Comparison of ENCODE assay signal across 9 cellular contexts in the genomic region with DNA sequence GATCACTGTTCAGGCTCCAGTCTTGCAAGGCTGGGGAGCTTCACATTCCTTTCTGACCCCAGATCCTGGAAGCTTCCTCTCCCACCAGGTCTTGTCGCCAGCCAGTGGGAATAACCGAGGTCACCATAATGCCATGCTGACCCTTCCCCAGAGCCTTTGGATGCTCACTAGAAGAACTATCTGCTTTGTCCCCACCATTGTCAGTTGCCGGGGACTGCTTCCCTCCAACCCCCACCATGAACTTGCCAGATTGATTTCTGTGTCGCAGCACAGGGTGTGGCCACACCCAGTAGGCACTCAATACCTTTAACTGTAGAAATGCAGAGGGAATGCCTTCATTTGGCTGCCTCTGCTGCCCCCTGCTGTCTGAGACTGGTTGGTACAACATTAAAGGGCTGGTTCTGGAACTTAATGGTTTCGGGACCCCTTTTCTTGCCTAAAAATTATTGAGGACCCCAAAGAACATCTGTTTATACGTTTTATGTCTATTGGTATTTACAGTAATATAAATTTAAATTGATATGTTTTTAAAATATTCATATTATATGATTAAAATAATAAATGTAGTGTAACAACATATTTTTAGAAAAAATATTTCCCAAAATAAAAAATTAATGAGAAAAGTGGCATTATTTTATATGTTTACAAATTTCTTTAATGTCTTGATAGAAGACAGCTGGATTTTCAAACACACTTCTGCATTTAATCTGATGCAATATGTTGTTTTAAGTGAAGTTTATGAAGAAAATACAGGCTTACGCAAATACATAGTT. TPM values are rescaled to one million over a fixed set of nuclear protein-coding genes. Genes with fewer than 3 reads are reported as not detected.
DNase-seq lines count a peak whose midpoint lies in the region; ATAC-seq, FAIRE-seq and TF ChIP-seq lines count a peak whose summit lies in the region.
"Had no signal": no experiment of that assay in that cellular context is flagged by ENCODE, and none has a peak within 500 bp of the region (broad histone marks: within the 10 kb centered on the region; RNA-seq: fewer than 3 reads in every experiment).

No MANE protein-coding gene starts in this region.

- FAIRE-seq in GM12892 (lab: Jason Lieb, UNC), result peak; percentile 91

- TF ChIP-seq POLR2A in GM12892 (IDR thresholded peaks at IDR 0.05; ENCODE audit: low read depth, low read length) (no peak), sigmoid colon (IDR thresholded peaks at IDR 0.05) (no peak)

- WGBS in sigmoid colon, 2 donors, result 29 to 43% methylated on average over 7 of the region's 7 CpGs

- H3K27me3 Mint-ChIP-seq in activated naive CD8-positive, alpha-beta T cell treated with anti-CD3 and anti-CD28 coated beads, Interleukin-2, amount 10 ng/mL, durations not matched to agents 7 days and 5 days, result no peaks in the 10 kb centered on the region

- TF ChIP-seq CTCF in left ventricle myocardium inferior (IDR thresholded peaks at IDR 0.05; ENCODE audit: borderline replicate concordance) (peak; percentile 92), sigmoid colon (IDR thresholded peaks at IDR 0.05) (peak; percentile 67 to 95 (median 93))

- H3K9me3 Mint-ChIP-seq in activated naive CD8-positive, alpha-beta T cell treated with anti-CD3 and anti-CD28 coated beads, Interleukin-2, amount 10 ng/mL, durations not matched to agents 7 days and 5 days, result no peaks in the 10 kb centered on the region

- peak overlapping the region; percentile 25 for H3K4me3 Mint-ChIP-seq in activated naive CD8-positive, alpha-beta T cell treated with anti-CD3 and anti-CD28 coated beads, Interleukin-2, amount 10 ng/mL, durations not matched to agents 7 days and 5 days

- H3K9me3 ChIP-seq in left ventricle myocardium inferior (replicated peaks), result no peaks in the 10 kb centered on the region
- H3K9me3 ChIP-seq in sigmoid colon, result no peaks in the 10 kb centered on the region

- no peaks in the 10 kb centered on the region for H3K27me3 ChIP-seq in left ventricle myocardium inferior (ENCODE audit: low read depth)
- H3K27me3 ChIP-seq in sigmoid colon, result no peaks in the 10 kb centered on the region

- POLR2A ChIA-PET in activated naive CD8-positive, alpha-beta T cell treated with anti-CD3 and anti-CD28 coated beads, Interleukin-2, amount 10 ng/mL, durations not matched to agents 7 days and 5 days (lab: Charles Lee), result interaction anchor here (0.8 to 1.1 kb wide), 2 partner anchors 88 to 132 kb away, joined by 4 to 7 read pairs; no protein-coding TSS in a partner anchor

- H3K27ac ChIP-seq in left ventricle myocardium inferior (replicated peaks) (no peak overlapping the region), sigmoid colon (no peak overlapping the region)
- H3K27ac ChIP-seq: skin epidermis had no signal

- no peak overlapping the region for H3K4me3 ChIP-seq in left ventricle myocardium inferior
- no peak overlapping the region for H3K4me3 ChIP-seq in sigmoid colon
- H3K4me3 ChIP-seq: skin epidermis had no signal

- no peak overlapping the region for H3K27ac Mint-ChIP-seq in activated naive CD8-positive, alpha-beta T cell treated with anti-CD3 and anti-CD28 coated beads, Interleukin-2, amount 10 ng/mL, durations not matched to agents 7 days and 5 days

- no peak for TF ChIP-seq EP300 in sigmoid colon (IDR thresholded peaks at IDR 0.05)

- no peaks in the 10 kb centered on the region for H3K36me3 ChIP-seq in left ventricle myocardium inferior
- H3K36me3 ChIP-seq in sigmoid colon, result no peaks in the 10 kb centered on the region

- H3K4me1 Mint-ChIP-seq in activated naive CD8-positive, alpha-beta T cell treated with anti-CD3 and anti-CD28 coated beads, Interleukin-2, amount 10 ng/mL, durations not matched to agents 7 days and 5 days, result peaks cover 39% of the 10 kb centered on the region

- ATAC-seq in activated naive CD8-positive, alpha-beta T cell treated with anti-CD3 and anti-CD28 coated beads, Interleukin-2, amount 10 ng/mL, durations not matched to agents 7 days and 5 days (ENCODE audit: low read depth), result peak; percentile 85
- ATAC-seq in HG02973 (IDR thresholded peaks at IDR 0.05; ENCODE audit: unreplicated experiment) (no peak), GM18907 (IDR thresholded peaks at IDR 0.05; ENCODE audit: unreplicated experiment) (no peak)

- intact Hi-C loops in left ventricle myocardium inferior (cut with micrococcal nuclease) (loop anchor here (1.0 kb wide), 1 partner anchor 87 kb away; no protein-coding TSS in a partner anchor), sigmoid colon (cut with DNase I) (loop anchor here (1.0 to 10.0 kb wide), 3 partner anchors 87 to 248 kb away; no protein-coding TSS in a partner anchor)

- DNase-seq in GM12892 (ENCODE audit: insufficient read length) (peak; percentile 62), NCI-H1105 treated with DMSO at 0.1 percent for 48 hours (lab: John Stamatoyannopoulos, UW) (peak; percentile 68), T follicular helper cell (ENCODE audit: low read depth) (peak; percentile 77), left ventricle myocardium inferior (peak; percentile 55), sigmoid colon (peak; percentile 80)
- DNase-seq in activated naive CD8-positive, alpha-beta T cell treated with anti-CD3 and anti-CD28 coated beads, Interleukin-2, amount 10 ng/mL, durations not matched to agents 7 days and 5 days, result peak; percentile 81

- no peaks in the 10 kb centered on the region for H3K36me3 Mint-ChIP-seq in activated naive CD8-positive, alpha-beta T cell treated with anti-CD3 and anti-CD28 coated beads, Interleukin-2, amount 10 ng/mL, durations not matched to agents 7 days and 5 days

- H3K4me1 ChIP-seq in left ventricle myocardium inferior (peaks cover 16% of the 10 kb centered on the region), sigmoid colon (no peaks in the 10 kb centered on the region)

RNA-seq across cellular contexts. Expression of a gene that starts 6.6 kb away (rescaled TPM):
- 11.5 TPM for polyA plus RNA-seq in GM12892 (2012; ENCODE audit: missing spikeins)
- total RNA-seq in activated naive CD8-positive, alpha-beta T cell treated with anti-CD3 and anti-CD28 coated beads, Interleukin-2, amount 10 ng/mL, durations not matched to agents 7 days and 5 days, result 10 to 100 TPM; 35.7 to 38.4 TPM
- total RNA-seq in left ventricle myocardium inferior (4.4 TPM), sigmoid colon (1 to 10 TPM; 4.3 to 7.5 (median 5.8) TPM)
- polyA plus RNA-seq in sigmoid colon, result 1 to 10 TPM in 2 of 3 donors, not detected in 1; 2.4 to 8.1 TPM

RNA-seq across cellular contexts. Expression of a gene that starts 29.7 kb away (rescaled TPM):
- polyA plus RNA-seq in GM12892 (2012; ENCODE audit: missing spikeins), result 10.9 TPM
- 10 to 100 TPM; 15.7 to 17.8 TPM for total RNA-seq in activated naive CD8-positive, alpha-beta T cell treated with anti-CD3 and anti-CD28 coated beads, Interleukin-2, amount 10 ng/mL, durations not matched to agents 7 days and 5 days
- total RNA-seq in left ventricle myocardium inferior, result 57.6 TPM
- 100 to 1,000 TPM; 151 to 201 (median 172) TPM for total RNA-seq in sigmoid colon
- polyA plus RNA-seq in sigmoid colon, result 10 to 100 TPM; 12.0 to 57.1 (median 17.6) TPM
